1 cellular context compared by ENCODE assay signal in the genomic region with DNA sequence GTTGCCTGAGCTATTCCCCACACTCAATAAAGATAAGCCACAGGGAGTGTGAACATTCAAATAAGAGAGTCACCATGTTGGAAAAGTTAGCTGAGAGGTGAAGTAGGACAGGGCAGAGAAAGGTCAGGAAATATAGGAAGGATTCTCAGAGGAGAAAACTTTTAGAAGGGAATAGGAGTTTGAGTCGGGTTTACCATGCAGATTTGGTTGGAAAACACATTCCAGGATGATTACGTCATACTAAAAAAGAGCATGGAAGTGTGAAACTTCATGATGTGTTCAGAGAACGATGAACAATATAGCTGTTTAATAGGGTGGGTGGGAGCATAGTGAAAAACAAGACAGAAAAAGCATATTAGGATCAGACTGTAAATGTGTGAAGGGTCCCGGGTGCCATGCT.
TF ChIP-seq lines count a peak whose summit lies in the region.

No MANE protein-coding gene starts in this region.

TF ChIP-seq in K562, 482 proteins besides CTCF, POLR2A, EP300 and RAD21 (continued from another document):
- TF ChIP-seq, protein P1, sequence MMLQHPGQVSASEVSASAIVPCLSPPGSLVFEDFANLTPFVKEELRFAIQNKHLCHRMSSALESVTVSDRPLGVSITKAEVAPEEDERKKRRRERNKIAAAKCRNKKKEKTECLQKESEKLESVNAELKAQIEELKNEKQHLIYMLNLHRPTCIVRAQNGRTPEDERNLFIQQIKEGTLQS (IDR thresholded peaks at IDR 0.05), result peak; percentile 58
- TF ChIP-seq, protein P1 (CRISPR knock-in tag; conservative IDR thresholded peaks at IDR 0.05), result no peak
- TF ChIP-seq U2AF1 (optimal IDR thresholded peaks at IDR 0.05; ENCODE audit: low read depth, low read length) (no peak), NBN (IDR thresholded peaks at IDR 0.05; ENCODE audit: low read depth) (no peak), LARP7 (IDR thresholded peaks at IDR 0.05) (no peak), EHMT2 (IDR thresholded peaks at IDR 0.05) (no peak), PHF8 (IDR thresholded peaks at IDR 0.05; ENCODE audit: borderline replicate concordance, low read length) (no peak), TCF7L2 (IDR thresholded peaks at IDR 0.05; ENCODE audit: low read depth, low read length) (no peak), CCAR2 (IDR thresholded peaks at IDR 0.05; ENCODE audit: low read depth, low read length) (no peak), FOXJ2 (tag; IDR thresholded peaks at IDR 0.05) (no peak), GABPA (tag; conservative IDR thresholded peaks at IDR 0.05; ENCODE audit: low read depth) (no peak)
- TF ChIP-seq, protein P2, sequence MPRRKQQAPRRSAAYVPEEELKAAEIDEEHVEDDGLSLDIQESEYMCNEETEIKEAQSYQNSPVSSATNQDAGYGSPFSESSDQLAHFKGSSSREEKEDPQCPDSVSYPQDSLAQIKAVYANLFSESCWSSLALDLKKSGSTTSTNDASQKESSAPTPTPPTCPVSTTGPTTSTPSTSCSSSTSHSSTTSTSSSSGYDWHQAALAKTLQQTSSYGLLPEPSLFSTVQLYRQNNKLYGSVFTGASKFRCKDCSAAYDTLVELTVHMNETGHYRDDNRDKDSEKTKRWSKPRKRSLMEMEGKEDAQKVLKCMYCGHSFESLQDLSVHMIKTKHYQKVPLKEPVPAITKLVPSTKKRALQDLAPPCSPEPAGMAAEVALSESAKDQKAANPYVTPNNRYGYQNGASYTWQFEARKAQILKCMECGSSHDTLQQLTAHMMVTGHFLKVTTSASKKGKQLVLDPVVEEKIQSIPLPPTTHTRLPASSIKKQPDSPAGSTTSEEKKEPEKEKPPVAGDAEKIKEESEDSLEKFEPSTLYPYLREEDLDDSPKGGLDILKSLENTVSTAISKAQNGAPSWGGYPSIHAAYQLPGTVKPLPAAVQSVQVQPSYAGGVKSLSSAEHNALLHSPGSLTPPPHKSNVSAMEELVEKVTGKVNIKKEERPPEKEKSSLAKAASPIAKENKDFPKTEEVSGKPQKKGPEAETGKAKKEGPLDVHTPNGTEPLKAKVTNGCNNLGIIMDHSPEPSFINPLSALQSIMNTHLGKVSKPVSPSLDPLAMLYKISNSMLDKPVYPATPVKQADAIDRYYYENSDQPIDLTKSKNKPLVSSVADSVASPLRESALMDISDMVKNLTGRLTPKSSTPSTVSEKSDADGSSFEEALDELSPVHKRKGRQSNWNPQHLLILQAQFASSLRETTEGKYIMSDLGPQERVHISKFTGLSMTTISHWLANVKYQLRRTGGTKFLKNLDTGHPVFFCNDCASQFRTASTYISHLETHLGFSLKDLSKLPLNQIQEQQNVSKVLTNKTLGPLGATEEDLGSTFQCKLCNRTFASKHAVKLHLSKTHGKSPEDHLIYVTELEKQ (CRISPR knock-in tag; IDR thresholded peaks at IDR 0.05), result no peak
- TF ChIP-seq, protein P3, sequence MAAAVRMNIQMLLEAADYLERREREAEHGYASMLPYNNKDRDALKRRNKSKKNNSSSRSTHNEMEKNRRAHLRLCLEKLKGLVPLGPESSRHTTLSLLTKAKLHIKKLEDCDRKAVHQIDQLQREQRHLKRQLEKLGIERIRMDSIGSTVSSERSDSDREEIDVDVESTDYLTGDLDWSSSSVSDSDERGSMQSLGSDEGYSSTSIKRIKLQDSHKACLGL (CRISPR knock-in tag; IDR thresholded peaks at IDR 0.05; ENCODE audit: borderline replicate concordance, poor library complexity, severe bottlenecking), result no peak
